ENCODE assay signal across 25 cellular contexts in the genomic region with DNA sequence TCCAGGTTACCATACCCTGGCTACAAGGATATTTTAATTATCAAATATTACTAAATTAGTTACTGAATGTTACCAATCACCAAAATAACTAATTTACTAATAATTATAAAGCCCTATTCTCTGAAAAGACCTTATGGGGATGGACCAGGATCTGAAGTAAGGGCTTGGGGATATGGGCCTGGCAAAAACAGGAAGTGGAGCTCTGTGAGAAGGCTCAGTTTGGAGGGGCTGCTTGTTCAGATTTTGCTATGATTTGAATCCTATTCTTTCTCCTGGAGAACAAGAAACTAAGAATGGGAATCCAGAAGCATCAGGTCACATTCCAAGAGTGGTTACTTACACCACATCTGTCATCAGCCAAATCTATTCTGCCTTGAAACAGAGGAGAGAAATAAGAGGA.
"Had no signal": no experiment of that assay in that cellular context is flagged by ENCODE, and none has a peak within 500 bp of the region (broad histone marks: within the 10 kb centered on the region; RNA-seq: fewer than 3 reads in every experiment).

No MANE protein-coding gene starts in this region.

- H3K27me3 ChIP-seq: neutrophil, right lobe of liver, suprapubic skin, transverse colon, upper lobe of right lung, uterus had no signal

- H3K4me1 Mint-ChIP-seq: natural killer cell; stimulated activated naive CD8-positive, alpha-beta T cell treated with anti-CD3 and anti-CD28 coated beads, Interleukin-15, amount 100 ng/mL, for 72 hours had no signal

- DNase-seq: dorsolateral prefrontal cortex; effector CD4-positive, alpha-beta T cell; foreskin fibroblast; gastrocnemius medialis; head of caudate nucleus; left ventricle myocardium superior; lower lobe of right lung; natural killer cell; right lobe of liver; small intestine; stimulated activated CD4-positive, alpha-beta T cell treated with anti-CD3 and anti-CD28 coated beads, Interleukin-12 subunit alpha, Interleukin-12 subunit beta, amount 100 ng/mL, for 4 hours; stimulated activated CD4-positive, alpha-beta T cell treated with anti-CD3 and anti-CD28 coated beads, Interleukin-1b, Interleukin-23, amount 100 ng/mL, for 48 hours; stimulated activated CD4-positive, alpha-beta T cell treated with anti-CD3 and anti-CD28 coated beads, Interleukin-4, amount 100 ng/mL, for 1 hour; stimulated activated CD8-positive, alpha-beta memory T cell treated with anti-CD3 and anti-CD28 coated beads, Interleukin-4, amount 100 ng/mL, for 48 hours; stimulated activated naive CD4-positive, alpha-beta T cell; stimulated activated naive CD8-positive, alpha-beta T cell treated with anti-CD3 and anti-CD28 coated beads, Interleukin-15, amount 100 ng/mL, for 72 hours; transverse colon; upper lobe of right lung; uterus had no signal

- H3K27me3 Mint-ChIP-seq: progenitor cell of endocrine pancreas; stimulated activated naive CD8-positive, alpha-beta T cell treated with anti-CD3 and anti-CD28 coated beads, Interleukin-15, amount 100 ng/mL, for 72 hours had no signal

- H3K4me3 Mint-ChIP-seq: memory B cell; natural killer cell; stimulated activated naive CD8-positive, alpha-beta T cell treated with anti-CD3 and anti-CD28 coated beads, Interleukin-15, amount 100 ng/mL, for 72 hours had no signal

- H2AFZ ChIP-seq: parathyroid adenoma had no signal

- H3K9me3 Mint-ChIP-seq: memory B cell; natural killer cell; stimulated activated naive CD8-positive, alpha-beta T cell treated with anti-CD3 and anti-CD28 coated beads, Interleukin-15, amount 100 ng/mL, for 72 hours had no signal

- H3K9me3 ChIP-seq: gastrocnemius medialis, lower lobe of right lung, neutrophil, right lobe of liver, suprapubic skin, transverse colon, upper lobe of right lung, uterus had no signal

- H3K79me2 ChIP-seq: parathyroid adenoma had no signal

- H3K27ac Mint-ChIP-seq: memory B cell; natural killer cell; progenitor cell of endocrine pancreas; stimulated activated naive CD8-positive, alpha-beta T cell treated with anti-CD3 and anti-CD28 coated beads, Interleukin-15, amount 100 ng/mL, for 72 hours had no signal

- H3K27ac ChIP-seq: dorsolateral prefrontal cortex, gastrocnemius medialis, lower lobe of right lung, neutrophil, parathyroid adenoma, right lobe of liver, suprapubic skin, transverse colon, upper lobe of right lung, uterus had no signal

- H3K36me3 Mint-ChIP-seq: memory B cell, natural killer cell had no signal

- H3K4me3 ChIP-seq: dorsolateral prefrontal cortex, gastrocnemius medialis, lower lobe of right lung, right lobe of liver, suprapubic skin, transverse colon, upper lobe of right lung, uterus had no signal

- FAIRE-seq: keratinocyte, small intestine had no signal

- H3K4me1 ChIP-seq: gastrocnemius medialis, lower lobe of right lung, parathyroid adenoma, right lobe of liver, suprapubic skin, transverse colon, upper lobe of right lung, uterus had no signal

- ATAC-seq: gastrocnemius medialis; left ventricle myocardium superior; lower lobe of right lung; natural killer cell; right lobe of liver; stimulated activated naive CD8-positive, alpha-beta T cell treated with anti-CD3 and anti-CD28 coated beads, Interleukin-15, amount 100 ng/mL, for 72 hours; upper lobe of right lung had no signal

- H3K36me3 ChIP-seq: gastrocnemius medialis, lower lobe of right lung, neutrophil, right lobe of liver, suprapubic skin, transverse colon, upper lobe of right lung, uterus had no signal
